9 cellular contexts compared by ENCODE assay signal in genomic region chr14:78697341-78697740, GRCh38.
A peak's percentile ranks its signal among the peaks of the same experiment; 100 is the strongest.
DNase-seq lines count a peak whose midpoint lies in the region; ATAC-seq, FAIRE-seq and TF ChIP-seq lines count a peak whose summit lies in the region.
"Had no signal": no experiment of that assay in that cellular context is flagged by ENCODE, and none has a peak within 500 bp of the region (broad histone marks: within the 10 kb centered on the region; RNA-seq: fewer than 3 reads in every experiment).

No MANE protein-coding gene starts in this region.

- DNase-seq in BE2C (no peak), HFF-Myc (ENCODE audit: extremely low read depth, low read depth) (peak; percentile 0), RCC 7860 (ENCODE audit: low spot score) (peak; percentile 6), iPS DF 6.9 (ENCODE audit: low read depth, low spot score) (peak; percentile 5), NCI-H774 (lab: John Stamatoyannopoulos, UW) (no peak)
- DNase-seq in activated T-cell treated with anti-CD3 and anti-CD28 coated beads, Interleukin-2, amount 50 U/mL, for 24 hours = no peak
- no peak for DNase-seq in stimulated activated CD4-positive, alpha-beta T cell treated with anti-CD3 and anti-CD28 coated beads, Interleukin-4, amount 100 ng/mL, for 24 hours

- H3K4me1 Mint-ChIP-seq in activated T-cell treated with anti-CD3 and anti-CD28 coated beads, Interleukin-2, amount 50 U/mL, for 24 hours (ENCODE audit: low read depth) = no peaks in the 10 kb centered on the region

- H3K36me3 ChIP-seq in BE2C (no peaks in the 10 kb centered on the region), iPS DF 6.9 (ENCODE audit: control insufficient read depth, insufficient read depth, low read length) (no peaks in the 10 kb centered on the region)
- H3K36me3 ChIP-seq: HAP-1 had no signal

- H3K4me3 Mint-ChIP-seq in activated T-cell treated with anti-CD3 and anti-CD28 coated beads, Interleukin-2, amount 50 U/mL, for 24 hours = no peak overlapping the region

- H3K9me3 ChIP-seq in BE2C (no peaks in the 10 kb centered on the region), iPS DF 6.9 (ENCODE audit: control insufficient read depth, insufficient read depth, low read length) (no peaks in the 10 kb centered on the region)
- H3K9me3 ChIP-seq: HAP-1 had no signal

- H3K27ac ChIP-seq in iPS DF 6.9 (ENCODE audit: low read length) = no peak overlapping the region

- no peaks in the 10 kb centered on the region for H3K27me3 ChIP-seq in BE2C
- H3K27me3 ChIP-seq in iPS DF 6.9 (ENCODE audit: control insufficient read depth, insufficient read depth, low read length) = no peaks in the 10 kb centered on the region

- ATAC-seq in HG03354 (IDR thresholded peaks at IDR 0.05; ENCODE audit: poor library complexity, severe bottlenecking, unreplicated experiment) = no peak

- H3K36me3 Mint-ChIP-seq in activated T-cell treated with anti-CD3 and anti-CD28 coated beads, Interleukin-2, amount 50 U/mL, for 24 hours (ENCODE audit: low read depth) = no peaks in the 10 kb centered on the region

- no peaks in the 10 kb centered on the region for H3K9me3 Mint-ChIP-seq in activated T-cell treated with anti-CD3 and anti-CD28 coated beads, Interleukin-2, amount 50 U/mL, for 24 hours

- H3K27ac Mint-ChIP-seq in activated T-cell treated with anti-CD3 and anti-CD28 coated beads, Interleukin-2, amount 50 U/mL, for 24 hours = no peak overlapping the region

- TF ChIP-seq CTCF in BE2C (IDR thresholded peaks at IDR 0.05; ENCODE audit: low read depth, low read length) = peak; percentile 53
- peak; percentile 21 for TF ChIP-seq CTCF in HFF-Myc (IDR thresholded peaks at IDR 0.05; ENCODE audit: low read depth, low read length, missing control alignments)

- FAIRE-seq in RCC 7860 (lab: Jason Lieb, UNC) = no peak

- no peaks in the 10 kb centered on the region for H3K4me1 ChIP-seq in BE2C
- H3K4me1 ChIP-seq in iPS DF 6.9 (ENCODE audit: control insufficient read depth, insufficient read depth, low read length) = no peaks in the 10 kb centered on the region
- H3K4me1 ChIP-seq: HAP-1 had no signal

- WGBS in iPS DF 6.9 (ENCODE audit: insufficient coverage, insufficient read length) = no CpG with 5 or more reads among the region's 2 CpGs

- H3K4me3 ChIP-seq in BE2C (ENCODE audit: low read depth, low read length) = no peak overlapping the region
- no peak overlapping the region for H3K4me3 ChIP-seq in HFF-Myc (replicated peaks; ENCODE audit: low read depth, low read length)
- H3K4me3 ChIP-seq in iPS DF 6.9 (ENCODE audit: low read length) = no peak overlapping the region
- H3K4me3 ChIP-seq: HAP-1 had no signal

- H3K27me3 Mint-ChIP-seq in activated T-cell treated with anti-CD3 and anti-CD28 coated beads, Interleukin-2, amount 50 U/mL, for 24 hours = no peaks in the 10 kb centered on the region

Comparison
In these comparisons a context has a peak if more than half of its experiments do, and no peak if none do; other contexts are left out.
1. DNase-seq: peak in HFF-Myc (single experiment), RCC 7860 (single experiment) and iPS DF 6.9 (single experiment); none in BE2C (single experiment), NCI-H774 (single experiment), activated T-cell treated with anti-CD3 and anti-CD28 coated beads, Interleukin-2, amount 50 U/mL, for 24 hours (single experiment) and stimulated activated CD4-positive, alpha-beta T cell treated with anti-CD3 and anti-CD28 coated beads, Interleukin-4, amount 100 ng/mL, for 24 hours (single experiment).